ENCODE assay signal across 24 cellular contexts in genomic region chr11:121958323-121958977, GRCh38.
"Had no signal": no experiment of that assay in that cellular context is flagged by ENCODE, and none has a peak within 500 bp of the region (broad histone marks: within the 10 kb centered on the region; RNA-seq: fewer than 3 reads in every experiment).

No MANE protein-coding gene starts in this region.

- H3K27me3 ChIP-seq: right lobe of liver, stomach, uterus had no signal

- H3K4me3 ChIP-seq: right lobe of liver, skin epidermis, stomach, suprapubic skin, uterus had no signal

- H3K4me1 ChIP-seq: suprapubic skin, uterus had no signal

- H3K36me3 Mint-ChIP-seq: activated CD8-positive, alpha-beta memory T cell treated with anti-CD3 and anti-CD28 coated beads, Interleukin-2, amount 10 ng/mL, durations not matched to agents 7 days and 5 days; activated naive CD4-positive, alpha-beta T cell treated with anti-CD3 and anti-CD28 coated beads, Interleukin-2, amount 10 ng/mL, durations not matched to agents 7 days and 5 days; stimulated activated memory B cell treated with anti-CD40 and anti-IgM and Interleukin-4, amounts not matched to agents 10 μg/mL and 1 μg/mL and 100 μg/mL, for 72 hours had no signal

- H3K4me3 Mint-ChIP-seq: activated CD4-positive, alpha-beta memory T cell treated with anti-CD3 and anti-CD28 coated beads, Interleukin-2, amount 10 ng/mL, durations not matched to agents 7 days and 5 days; activated CD8-positive, alpha-beta memory T cell treated with anti-CD3 and anti-CD28 coated beads, Interleukin-2, amount 10 ng/mL, durations not matched to agents 7 days and 5 days; activated naive CD4-positive, alpha-beta T cell treated with anti-CD3 and anti-CD28 coated beads, Interleukin-2, amount 10 ng/mL, durations not matched to agents 7 days and 5 days; activated naive CD8-positive, alpha-beta T cell treated with anti-CD3 and anti-CD28 coated beads, Interleukin-2, amount 50 U/mL, for 24 hours; neural crest cell; stimulated activated memory B cell treated with anti-CD40 and anti-IgM and Interleukin-4, amounts not matched to agents 10 μg/mL and 1 μg/mL and 100 μg/mL, for 72 hours; T-helper 17 cell had no signal

- H3K27me3 Mint-ChIP-seq: activated CD4-positive, alpha-beta memory T cell treated with anti-CD3 and anti-CD28 coated beads, Interleukin-2, amount 10 ng/mL, durations not matched to agents 7 days and 5 days; activated CD8-positive, alpha-beta memory T cell treated with anti-CD3 and anti-CD28 coated beads, Interleukin-2, amount 10 ng/mL, durations not matched to agents 7 days and 5 days; activated naive CD4-positive, alpha-beta T cell treated with anti-CD3 and anti-CD28 coated beads, Interleukin-2, amount 10 ng/mL, durations not matched to agents 7 days and 5 days had no signal

- H3K4me1 Mint-ChIP-seq: activated CD4-positive, alpha-beta memory T cell treated with anti-CD3 and anti-CD28 coated beads, Interleukin-2, amount 10 ng/mL, durations not matched to agents 7 days and 5 days; activated CD8-positive, alpha-beta memory T cell treated with anti-CD3 and anti-CD28 coated beads, Interleukin-2, amount 10 ng/mL, durations not matched to agents 7 days and 5 days; activated naive CD4-positive, alpha-beta T cell treated with anti-CD3 and anti-CD28 coated beads, Interleukin-2, amount 10 ng/mL, durations not matched to agents 7 days and 5 days; activated naive CD8-positive, alpha-beta T cell treated with anti-CD3 and anti-CD28 coated beads, Interleukin-2, amount 50 U/mL, for 24 hours; T-helper 17 cell had no signal

- H3K27ac ChIP-seq: right lobe of liver, skin epidermis, stomach, suprapubic skin, uterus had no signal

- H3K9me3 ChIP-seq: right lobe of liver, stomach, suprapubic skin, uterus had no signal

- H3K36me3 ChIP-seq: right lobe of liver, stomach, suprapubic skin, uterus had no signal

- ATAC-seq: activated CD8-positive, alpha-beta memory T cell treated with anti-CD3 and anti-CD28 coated beads, Interleukin-2, amount 10 ng/mL, durations not matched to agents 7 days and 5 days; activated naive CD8-positive, alpha-beta T cell treated with anti-CD3 and anti-CD28 coated beads, Interleukin-2, amount 50 U/mL, for 24 hours; left ventricle myocardium superior; stimulated activated memory B cell treated with anti-CD40 and anti-IgM and Interleukin-4, amounts not matched to agents 10 μg/mL and 1 μg/mL and 100 μg/mL, for 72 hours; T-helper 17 cell had no signal

- DNase-seq: activated CD4-positive, alpha-beta memory T cell treated with anti-CD3 and anti-CD28 coated beads, Interleukin-2, amount 10 ng/mL, durations not matched to agents 7 days and 5 days; activated CD4-positive, alpha-beta T cell treated with anti-CD3 and anti-CD28 coated beads for 48 hours; activated CD4-positive, CD25-positive, alpha-beta regulatory T cell; activated CD8-positive, alpha-beta memory T cell treated with anti-CD3 and anti-CD28 coated beads, Interleukin-2, amount 10 ng/mL, durations not matched to agents 7 days and 5 days; activated effector memory CD4-positive, alpha-beta T cell treated with anti-CD3 and anti-CD28 coated beads, Interleukin-2, amount 50 U/mL, for 16 hours; activated naive CD4-positive, alpha-beta T cell treated with anti-CD3 and anti-CD28 coated beads, Interleukin-2, amount 10 ng/mL, durations not matched to agents 7 days and 5 days; activated naive CD8-positive, alpha-beta T cell treated with anti-CD3 and anti-CD28 coated beads, Interleukin-2, amount 50 U/mL, for 24 hours; activated T-cell treated with anti-CD3 and anti-CD28 coated beads for 4 hours; erythroblast; glutamatergic neuron; hypothalamus; left ventricle myocardium superior; occipital lobe; posterior cingulate gyrus; right lobe of liver; stimulated activated CD4-positive, alpha-beta T cell treated with anti-CD3 and anti-CD28 coated beads, Interleukin-15, amount 100 ng/mL, for 24 hours; stomach; T-helper 17 cell; trophoblast cell; uterus had no signal

- H3K27ac Mint-ChIP-seq: activated CD4-positive, alpha-beta memory T cell treated with anti-CD3 and anti-CD28 coated beads, Interleukin-2, amount 10 ng/mL, durations not matched to agents 7 days and 5 days; activated CD8-positive, alpha-beta memory T cell treated with anti-CD3 and anti-CD28 coated beads, Interleukin-2, amount 10 ng/mL, durations not matched to agents 7 days and 5 days; activated naive CD4-positive, alpha-beta T cell treated with anti-CD3 and anti-CD28 coated beads, Interleukin-2, amount 10 ng/mL, durations not matched to agents 7 days and 5 days; activated naive CD8-positive, alpha-beta T cell treated with anti-CD3 and anti-CD28 coated beads, Interleukin-2, amount 50 U/mL, for 24 hours; stimulated activated memory B cell treated with anti-CD40 and anti-IgM and Interleukin-4, amounts not matched to agents 10 μg/mL and 1 μg/mL and 100 μg/mL, for 72 hours; T-helper 17 cell had no signal

- H3K9me3 Mint-ChIP-seq: activated CD4-positive, alpha-beta memory T cell treated with anti-CD3 and anti-CD28 coated beads, Interleukin-2, amount 10 ng/mL, durations not matched to agents 7 days and 5 days; activated naive CD4-positive, alpha-beta T cell treated with anti-CD3 and anti-CD28 coated beads, Interleukin-2, amount 10 ng/mL, durations not matched to agents 7 days and 5 days; activated naive CD8-positive, alpha-beta T cell treated with anti-CD3 and anti-CD28 coated beads, Interleukin-2, amount 50 U/mL, for 24 hours; neural crest cell; stimulated activated memory B cell treated with anti-CD40 and anti-IgM and Interleukin-4, amounts not matched to agents 10 μg/mL and 1 μg/mL and 100 μg/mL, for 72 hours had no signal
